In the genomic region with DNA sequence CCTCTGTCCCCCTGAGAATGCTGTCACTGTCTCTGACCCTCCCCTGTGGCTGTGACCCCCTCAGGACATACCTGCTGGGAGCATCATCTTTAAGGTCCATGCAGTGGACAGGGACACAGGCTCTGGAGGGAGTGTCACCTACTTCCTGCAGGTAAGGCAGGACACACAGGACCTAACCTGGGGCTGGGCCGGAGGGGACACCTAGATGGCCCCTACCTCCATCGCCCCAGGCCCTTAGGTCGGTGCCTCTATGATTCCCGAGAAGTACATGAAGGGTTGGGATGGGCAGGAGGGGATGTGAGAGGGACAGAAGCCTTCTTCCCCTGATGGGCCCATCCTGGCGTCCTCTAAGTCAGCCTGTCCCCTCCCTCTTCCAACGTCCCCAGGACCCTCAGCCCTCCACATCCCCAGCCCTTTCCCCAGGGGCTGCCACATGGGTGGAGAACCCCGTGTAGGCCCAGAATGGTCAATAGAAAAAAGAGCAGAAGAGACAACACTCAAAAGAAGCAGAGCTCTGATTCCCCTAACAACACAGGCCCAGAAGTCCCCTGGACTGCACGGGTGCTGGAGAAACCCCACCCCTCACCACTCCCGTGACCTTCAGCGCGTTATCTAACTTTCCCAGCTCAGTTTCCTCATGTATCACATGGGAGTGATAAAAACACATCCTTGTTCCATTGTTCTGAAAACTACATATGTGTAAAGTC, we compare ENCODE assay signal across 1 cellular context.
TF ChIP-seq lines count a peak whose summit lies in the region.

No MANE protein-coding gene starts in this region.

TF ChIP-seq in IMR-90, 13 proteins besides CTCF, POLR2A, EP300 and RAD21:
- no peak for TF ChIP-seq CHD1 (IDR thresholded peaks at IDR 0.05; ENCODE audit: low read depth, low read length)
- no peak for TF ChIP-seq RCOR1 (IDR thresholded peaks at IDR 0.05; ENCODE audit: insufficient replicate concordance, low read length)
- no peak for TF ChIP-seq NFE2L2 (IDR thresholded peaks at IDR 0.05; ENCODE audit: low read depth, low read length)
- no peak for TF ChIP-seq RFX5 (IDR thresholded peaks at IDR 0.05; ENCODE audit: low read depth, low read length)
- no peak for TF ChIP-seq FOS (IDR thresholded peaks at IDR 0.05; ENCODE audit: low read depth, low read length)
- no peak for TF ChIP-seq BHLHE40 (IDR thresholded peaks at IDR 0.05; ENCODE audit: low read depth, low read length)
- TF ChIP-seq CEBPB (IDR thresholded peaks at IDR 0.05; ENCODE audit: low read depth, low read length) = no peak
- TF ChIP-seq MXI1 (IDR thresholded peaks at IDR 0.05; ENCODE audit: borderline replicate concordance, low read depth, low read length) = no peak
- TF ChIP-seq, protein P1, sequence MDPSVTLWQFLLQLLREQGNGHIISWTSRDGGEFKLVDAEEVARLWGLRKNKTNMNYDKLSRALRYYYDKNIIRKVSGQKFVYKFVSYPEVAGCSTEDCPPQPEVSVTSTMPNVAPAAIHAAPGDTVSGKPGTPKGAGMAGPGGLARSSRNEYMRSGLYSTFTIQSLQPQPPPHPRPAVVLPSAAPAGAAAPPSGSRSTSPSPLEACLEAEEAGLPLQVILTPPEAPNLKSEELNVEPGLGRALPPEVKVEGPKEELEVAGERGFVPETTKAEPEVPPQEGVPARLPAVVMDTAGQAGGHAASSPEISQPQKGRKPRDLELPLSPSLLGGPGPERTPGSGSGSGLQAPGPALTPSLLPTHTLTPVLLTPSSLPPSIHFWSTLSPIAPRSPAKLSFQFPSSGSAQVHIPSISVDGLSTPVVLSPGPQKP (IDR thresholded peaks at IDR 0.05; ENCODE audit: borderline replicate concordance, low read depth, low read length) = no peak
- no peak for TF ChIP-seq MAZ (IDR thresholded peaks at IDR 0.05; ENCODE audit: borderline replicate concordance, low read depth, low read length)
- no peak for TF ChIP-seq MAFK (IDR thresholded peaks at IDR 0.05; ENCODE audit: low read depth, low read length)
- TF ChIP-seq, protein P2, sequence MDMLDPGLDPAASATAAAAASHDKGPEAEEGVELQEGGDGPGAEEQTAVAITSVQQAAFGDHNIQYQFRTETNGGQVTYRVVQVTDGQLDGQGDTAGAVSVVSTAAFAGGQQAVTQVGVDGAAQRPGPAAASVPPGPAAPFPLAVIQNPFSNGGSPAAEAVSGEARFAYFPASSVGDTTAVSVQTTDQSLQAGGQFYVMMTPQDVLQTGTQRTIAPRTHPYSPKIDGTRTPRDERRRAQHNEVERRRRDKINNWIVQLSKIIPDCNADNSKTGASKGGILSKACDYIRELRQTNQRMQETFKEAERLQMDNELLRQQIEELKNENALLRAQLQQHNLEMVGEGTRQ (IDR thresholded peaks at IDR 0.05; ENCODE audit: low read depth, low read length) = no peak
- no peak for TF ChIP-seq SMC3 (IDR thresholded peaks at IDR 0.05; ENCODE audit: low read depth, low read length)
